12 cellular contexts compared by ENCODE assay signal in the genomic region with DNA sequence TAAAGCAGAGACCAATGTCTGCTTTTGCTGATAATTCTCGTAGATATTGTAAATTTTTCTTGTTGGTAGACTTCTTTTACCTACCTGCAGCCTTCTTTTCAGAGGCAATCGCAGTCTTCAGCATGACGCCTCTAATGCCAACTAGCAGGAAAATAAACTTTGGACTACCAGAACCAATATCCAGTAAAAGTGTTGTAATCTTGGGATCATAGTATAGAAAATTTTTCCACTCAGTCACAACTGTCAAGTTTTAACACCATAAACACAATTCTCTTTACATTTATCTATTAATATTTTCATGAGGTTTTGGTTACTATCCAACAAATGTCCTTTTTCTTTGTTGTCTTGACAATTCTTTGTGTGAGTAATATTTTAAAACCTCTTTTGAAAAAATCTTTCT.
"Had no signal": no experiment of that assay in that cellular context is flagged by ENCODE, and none has a peak within 500 bp of the region (broad histone marks: within the 10 kb centered on the region; RNA-seq: fewer than 3 reads in every experiment).

No MANE protein-coding gene starts in this region.

- H3K36me3 Mint-ChIP-seq: memory B cell had no signal

- DNase-seq: activated CD4-positive, alpha-beta T cell treated with anti-CD3 and anti-CD28 coated beads for 36 hours; activated CD8-positive, alpha-beta T cell treated with anti-CD3 and anti-CD28 coated beads, Interleukin-2, amount 10 ng/mL, durations not matched to agents 7 days and 5 days; activated naive CD4-positive, alpha-beta T cell treated with anti-CD3 and anti-CD28 coated beads for 36 hours; caudate nucleus; cortex of kidney; left cardiac atrium; stimulated activated CD4-positive, alpha-beta T cell treated with anti-CD3 and anti-CD28 coated beads, Interleukin-12 subunit alpha, Interleukin-12 subunit beta, amount 100 ng/mL, for 4 hours; stimulated activated naive CD4-positive, alpha-beta T cell treated with Interleukin-2 at 50 U/mL for 16 hours; T-helper 1 cell; WERI-Rb-1 had no signal

- H3K27ac Mint-ChIP-seq: activated CD4-positive, alpha-beta T cell treated with anti-CD3 and anti-CD28 coated beads for 36 hours; activated CD8-positive, alpha-beta T cell treated with anti-CD3 and anti-CD28 coated beads, Interleukin-2, amount 10 ng/mL, durations not matched to agents 7 days and 5 days; activated naive CD4-positive, alpha-beta T cell treated with anti-CD3 and anti-CD28 coated beads for 36 hours; memory B cell had no signal

- H3K4me1 ChIP-seq: right atrium auricular region had no signal

- H3K9me3 Mint-ChIP-seq: activated naive CD4-positive, alpha-beta T cell treated with anti-CD3 and anti-CD28 coated beads for 36 hours; memory B cell had no signal

- H3K36me3 ChIP-seq: right atrium auricular region, WERI-Rb-1 had no signal

- H3K27me3 ChIP-seq: right atrium auricular region had no signal

- H3K4me1 Mint-ChIP-seq: memory B cell had no signal

- H3K4me3 ChIP-seq: right atrium auricular region had no signal

- H3K4me3 Mint-ChIP-seq: activated CD4-positive, alpha-beta T cell treated with anti-CD3 and anti-CD28 coated beads for 36 hours; activated CD8-positive, alpha-beta T cell treated with anti-CD3 and anti-CD28 coated beads, Interleukin-2, amount 10 ng/mL, durations not matched to agents 7 days and 5 days; activated naive CD4-positive, alpha-beta T cell treated with anti-CD3 and anti-CD28 coated beads for 36 hours; memory B cell had no signal

- H3K27ac ChIP-seq: right atrium auricular region, WERI-Rb-1 had no signal

- ATAC-seq: activated CD4-positive, alpha-beta T cell treated with anti-CD3 and anti-CD28 coated beads for 36 hours; activated CD8-positive, alpha-beta T cell treated with anti-CD3 and anti-CD28 coated beads, Interleukin-2, amount 10 ng/mL, durations not matched to agents 7 days and 5 days; left cardiac atrium had no signal

- H3K9me3 ChIP-seq: right atrium auricular region had no signal
